1 cellular context compared by ENCODE assay signal in genomic region chr6:135231469-135231844, GRCh38.
TF ChIP-seq lines count a peak whose summit lies in the region.

No MANE protein-coding gene starts in this region.

TF ChIP-seq in HepG2, 621 proteins besides CTCF, POLR2A, EP300 and RAD21:
- TF ChIP-seq ATF1 (CRISPR knock-in tag; IDR thresholded peaks at IDR 0.05) (no peak), ZSCAN22 (CRISPR knock-in tag; IDR thresholded peaks at IDR 0.05) (no peak), AHDC1 (CRISPR knock-in tag; IDR thresholded peaks at IDR 0.05; ENCODE audit: borderline replicate concordance) (no peak), ZNF451 (CRISPR knock-in tag; IDR thresholded peaks at IDR 0.05) (no peak), GATA4 (IDR thresholded peaks at IDR 0.05; ENCODE audit: borderline replicate concordance, low read depth) (no peak), ZNF724P (CRISPR knock-in tag; IDR thresholded peaks at IDR 0.05; ENCODE audit: borderline replicate concordance) (no peak), ZFP37 (CRISPR knock-in tag; IDR thresholded peaks at IDR 0.05; ENCODE audit: borderline replicate concordance) (no peak)
